In the genomic region with DNA sequence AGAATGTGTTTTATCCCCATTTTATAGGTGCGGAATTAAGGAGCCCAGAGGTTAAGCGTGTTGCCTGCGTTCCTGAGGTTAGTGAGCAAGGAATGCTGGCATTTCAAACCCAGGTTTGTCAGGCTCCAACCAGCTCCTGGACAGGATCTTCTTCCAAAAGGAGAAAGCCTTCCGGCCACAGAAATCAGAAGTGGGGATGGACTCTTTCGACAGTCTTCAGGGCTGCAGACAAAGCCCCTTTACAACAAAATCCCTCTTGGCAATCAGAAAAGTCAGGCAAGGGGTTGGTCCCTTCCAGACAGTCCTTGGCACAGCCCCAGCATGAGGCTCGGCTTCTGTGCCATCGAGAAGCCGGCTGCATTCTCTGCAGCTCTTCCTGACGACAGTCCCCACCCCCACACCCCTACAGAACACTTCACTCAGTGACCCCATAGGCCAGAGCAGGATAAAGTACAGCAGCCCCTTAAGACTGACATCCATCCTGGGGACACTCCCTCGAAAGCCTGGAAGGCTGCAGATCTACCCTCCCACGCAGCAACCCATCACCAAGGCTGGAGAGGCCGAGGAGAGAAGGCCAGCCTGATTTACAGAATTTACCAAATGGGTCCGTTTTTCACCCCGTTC, we compare ENCODE assay signal across 9 cellular contexts.
DNase-seq lines count a peak whose midpoint lies in the region; ATAC-seq and TF ChIP-seq lines count a peak whose summit lies in the region.
"Had no signal": no experiment of that assay in that cellular context is flagged by ENCODE, and none has a peak within 500 bp of the region (broad histone marks: within the 10 kb centered on the region; RNA-seq: fewer than 3 reads in every experiment).

No MANE protein-coding gene starts in this region.

- intact Hi-C loops in adrenal gland (cut with DNase I) (no loop called here), heart right ventricle (cut with DNase I) (loop anchor here in 3 of 10 donors (5.0 to 10.0 kb wide), 3 partner anchors 63 to 81 kb away; partner anchors contain the start of gene SSBP3 (in 1 of the 3)), ovary (cut with DNase I) (loop anchor here in 2 of 4 donors (10.0 kb wide), 2 partner anchors 49 to 61 kb away; no protein-coding TSS in a partner anchor)

- TF ChIP-seq POLR2A in adrenal gland (IDR thresholded peaks at IDR 0.05) (no peak), ovary (IDR thresholded peaks at IDR 0.05) (no peak)

- H3K36me3 ChIP-seq in BE2C (peaks cover 4% of the 10 kb centered on the region; the same call in 1 of the 2 replicates), adrenal gland (replicated peaks in 1 of 2) (no peaks in the 10 kb centered on the region), heart right ventricle (no peaks in the 10 kb centered on the region), ovary (no peaks in the 10 kb centered on the region)

- H3K9me3 ChIP-seq in BE2C, result no peaks in the 10 kb centered on the region
- no peaks in the 10 kb centered on the region for H3K9me3 ChIP-seq in adrenal gland (replicated peaks in 1 of 3)
- no peaks in the 10 kb centered on the region for H3K9me3 ChIP-seq in heart right ventricle
- H3K9me3 ChIP-seq in ovary, result no peaks in the 10 kb centered on the region

- TF ChIP-seq EP300 in ovary (IDR thresholded peaks at IDR 0.05), result no peak

- H3K27me3 ChIP-seq in BE2C (no peaks in the 10 kb centered on the region), adrenal gland (no peaks in the 10 kb centered on the region), heart right ventricle (no peaks in the 10 kb centered on the region), ovary (no peaks in the 10 kb centered on the region)

- no peak overlapping the region for H3K4me3 Mint-ChIP-seq in stimulated activated naive CD8-positive, alpha-beta T cell treated with anti-CD3 and anti-CD28 coated beads, Interleukin-15, amount 100 ng/mL, for 72 hours

- H3K4me1 Mint-ChIP-seq in stimulated activated naive CD8-positive, alpha-beta T cell treated with anti-CD3 and anti-CD28 coated beads, Interleukin-15, amount 100 ng/mL, for 72 hours, result peaks cover 88% of the 10 kb centered on the region

- H3K27ac Mint-ChIP-seq in stimulated activated naive CD8-positive, alpha-beta T cell treated with anti-CD3 and anti-CD28 coated beads, Interleukin-15, amount 100 ng/mL, for 72 hours, result no peak overlapping the region

- WGBS in adrenal gland, 4 donors, result 53 to 77% (median 68%) methylated on average over 6 to 14 of the region's 14 CpGs
- 40 to 41% methylated on average over 14 of the region's 14 CpGs for WGBS in heart right ventricle, 2 donors
- WGBS in ovary, 3 donors, result 20 to 26% (median 23%) methylated on average over 14 of the region's 14 CpGs

- TF ChIP-seq CTCF in BE2C (IDR thresholded peaks at IDR 0.05; ENCODE audit: low read depth, low read length) (no peak), adrenal gland (IDR thresholded peaks at IDR 0.05) (no peak), heart right ventricle (IDR thresholded peaks at IDR 0.05) (no peak), ovary (IDR thresholded peaks at IDR 0.05) (no peak)

- peaks cover 45% of the 10 kb centered on the region for H3K4me1 ChIP-seq in BE2C
- peaks cover 9 to 58% of the 10 kb centered on the region in 2 donors for H3K4me1 ChIP-seq in adrenal gland (replicated peaks in 1 of 2)
- H3K4me1 ChIP-seq in heart right ventricle, result peaks cover 25 to 75% (median 65%) of the 10 kb centered on the region in 9 donors
- H3K4me1 ChIP-seq in ovary (ENCODE audit: insufficient read depth), result peaks cover 55% of the 10 kb centered on the region

- H3K27me3 Mint-ChIP-seq in stimulated activated naive CD8-positive, alpha-beta T cell treated with anti-CD3 and anti-CD28 coated beads, Interleukin-15, amount 100 ng/mL, for 72 hours, result no peaks in the 10 kb centered on the region

- ATAC-seq in heart right ventricle (peak; percentile 13 to 38 (median 34)), HG03442 (IDR thresholded peaks at IDR 0.05; ENCODE audit: unreplicated experiment) (no peak), HG03378 (IDR thresholded peaks at IDR 0.05; ENCODE audit: unreplicated experiment) (no peak)
- ATAC-seq in stimulated activated naive CD8-positive, alpha-beta T cell treated with anti-CD3 and anti-CD28 coated beads, Interleukin-15, amount 100 ng/mL, for 72 hours, result no peak

- peak; percentile 60 for DNase-seq in BE2C
- DNase-seq in adrenal gland, result peak in 4 of 7 donors; percentile 46 to 73 (median 48)
- DNase-seq in heart right ventricle, result peak; percentile 32 to 38
- DNase-seq in ovary, result peak; percentile 55 to 71 (median 60)
- no peak for DNase-seq in stimulated activated naive CD8-positive, alpha-beta T cell treated with anti-CD3 and anti-CD28 coated beads, Interleukin-15, amount 100 ng/mL, for 72 hours
- no peak for DNase-seq in UCSD-AML1 (lab: John Stamatoyannopoulos, UW; ENCODE audit: unreplicated experiment)
- DNase-seq: stimulated activated CD8-positive, alpha-beta memory T cell treated with anti-CD3 and anti-CD28 coated beads, Interleukin-4, amount 100 ng/mL, for 48 hours had no signal

- H3K27ac ChIP-seq in adrenal gland (peak overlapping the region in 2 of 5 donors; percentile 59 to 81), heart right ventricle (peak overlapping the region in 8 of 10 donors; percentile 0 to 82 (median 66)), ovary (peak overlapping the region; percentile 26 to 75)

- no peaks in the 10 kb centered on the region for H3K9me3 Mint-ChIP-seq in stimulated activated naive CD8-positive, alpha-beta T cell treated with anti-CD3 and anti-CD28 coated beads, Interleukin-15, amount 100 ng/mL, for 72 hours

- no peak overlapping the region for H3K4me3 ChIP-seq in BE2C (ENCODE audit: low read depth, low read length)
- no peak overlapping the region for H3K4me3 ChIP-seq in adrenal gland
- H3K4me3 ChIP-seq in heart right ventricle, result peak overlapping the region in 1 of 10 donors; percentile 2
- peak overlapping the region; percentile 2 for H3K4me3 ChIP-seq in ovary

Comparison
In these comparisons a context has a peak if more than half of its experiments do, and no peak if none do; other contexts are left out.
1. DNase-seq: peak in BE2C (single experiment), adrenal gland (4 of 7), heart right ventricle (2 of 2) and ovary (5 of 5); none in stimulated activated naive CD8-positive, alpha-beta T cell treated with anti-CD3 and anti-CD28 coated beads, Interleukin-15, amount 100 ng/mL, for 72 hours (0 of 2) and UCSD-AML1 (single experiment).
2. ATAC-seq: peak in heart right ventricle (8 of 8); none in HG03442 (single experiment), stimulated activated naive CD8-positive, alpha-beta T cell treated with anti-CD3 and anti-CD28 coated beads, Interleukin-15, amount 100 ng/mL, for 72 hours (single experiment) and HG03378 (single experiment).